In genomic region chr12:106256524-106256923, GRCh38 we compare ENCODE assay signal across 6 cellular contexts.
"Had no signal": no experiment of that assay in that cellular context is flagged by ENCODE, and none has a peak within 500 bp of the region (broad histone marks: within the 10 kb centered on the region; RNA-seq: fewer than 3 reads in every experiment).

No MANE protein-coding gene starts in this region.

- H3K27ac ChIP-seq: KMS-11 had no signal

- H3K4me3 ChIP-seq: GM23338 had no signal

- H3K4me2 ChIP-seq: GM23338, KMS-11 had no signal

- H2AFZ ChIP-seq: GM23338 had no signal

- ATAC-seq: GM23338 had no signal

- DNase-seq: H9, HCEC 1CT, HFFc6, KBM-7 had no signal

- H3K9ac ChIP-seq: KMS-11 had no signal
